8 cellular contexts compared by ENCODE assay signal in the genomic region with DNA sequence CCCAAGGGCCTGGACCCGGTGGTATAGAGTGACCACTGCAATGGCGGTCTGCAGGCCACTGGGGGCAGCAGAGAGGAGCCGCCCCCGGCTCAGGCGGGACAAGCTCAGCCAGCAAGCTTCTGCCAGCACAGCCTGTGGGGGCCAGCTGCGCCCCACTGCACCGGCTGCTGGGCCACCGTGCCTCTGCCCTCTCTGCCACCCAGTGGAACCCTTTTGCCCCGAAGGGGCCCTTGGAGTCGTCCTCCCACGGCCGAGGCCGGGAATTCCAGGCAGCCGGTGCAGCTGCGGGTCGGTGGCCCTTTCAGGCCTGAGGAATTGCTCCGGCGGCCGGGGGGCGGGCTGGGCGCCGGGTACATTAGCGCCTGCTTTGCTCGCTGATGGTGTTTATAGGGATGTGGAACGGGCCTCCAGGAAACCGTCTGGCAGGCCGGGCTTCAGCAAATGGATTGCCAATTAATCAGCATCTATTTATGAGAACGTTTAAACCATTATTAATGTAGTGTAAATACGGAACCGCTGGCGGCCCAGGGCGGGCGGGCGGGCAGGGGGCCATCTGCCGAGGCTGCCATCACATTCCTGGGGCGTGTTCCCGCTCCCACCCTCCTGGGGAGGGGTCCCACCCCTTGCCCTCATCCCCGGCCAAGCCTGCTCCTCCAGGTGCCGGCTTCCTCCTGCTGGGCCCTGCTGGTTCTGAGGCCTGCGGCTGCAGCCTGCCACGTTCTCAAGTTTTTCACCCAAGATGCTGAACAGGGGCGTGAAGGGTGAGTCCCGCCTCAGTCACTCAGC.
DNase-seq lines count a peak whose midpoint lies in the region; ATAC-seq and TF ChIP-seq lines count a peak whose summit lies in the region.

No MANE protein-coding gene starts in this region.

- peak overlapping the region; percentile 38 to 42 for H3K4me3 ChIP-seq in neuronal stem cell (ENCODE audit: low read length in 2 of 2)

- H3K79me1 ChIP-seq in neuronal stem cell (ENCODE audit: low read depth, low read length), result no peaks in the 10 kb centered on the region

- no peak overlapping the region for H2BK5ac ChIP-seq in neuronal stem cell (ENCODE audit: low read length)

- no peak overlapping the region for H4K91ac ChIP-seq in neuronal stem cell (ENCODE audit: low read depth, low read length, poor library complexity)

- DNase-seq in NOMO-1 (lab: John Stamatoyannopoulos, UW; ENCODE audit: unreplicated experiment in 2 of 2) (peak; percentile 4 to 5), NOMO-1 treated with dmso at 0.1 percent for 144 hours (lab: John Stamatoyannopoulos, UW; ENCODE audit: unreplicated experiment) (no peak), NCI-H146 (lab: John Stamatoyannopoulos, UW) (peak; percentile 69), activated T-cell treated with anti-CD3 and anti-CD28 coated beads for 48 hours (ENCODE audit: low read depth) (peak; percentile 42), foreskin keratinocyte (no peak), neuronal stem cell (ENCODE audit: low spot score) (peak; percentile 60)

- H2AK5ac ChIP-seq in neuronal stem cell (ENCODE audit: low read depth, low read length), result peak overlapping the region; percentile 22

- peak overlapping the region; percentile 58 for H2BK120ac ChIP-seq in neuronal stem cell (ENCODE audit: low read depth, low read length)

- H3K18ac ChIP-seq in neuronal stem cell (ENCODE audit: low read length), result peak overlapping the region; percentile 86

- peak overlapping the region; percentile 52 for H3K23ac ChIP-seq in neuronal stem cell (ENCODE audit: low read depth, low read length, poor library complexity)

- H3K4me2 ChIP-seq in neuronal stem cell (ENCODE audit: insufficient read depth, low read length, poor library complexity, severe bottlenecking), result peak overlapping the region; percentile 30

- ATAC-seq in foreskin keratinocyte (peak; percentile 81), GM21423 (IDR thresholded peaks at IDR 0.05; ENCODE audit: unreplicated experiment) (no peak), GM21576 (IDR thresholded peaks at IDR 0.05; ENCODE audit: unreplicated experiment) (no peak)

- no peak overlapping the region for H2BK12ac ChIP-seq in neuronal stem cell (ENCODE audit: low read length)

- H3K27me3 ChIP-seq in foreskin keratinocyte, result peaks cover 19% of the 10 kb centered on the region
- H3K27me3 ChIP-seq in neuronal stem cell (ENCODE audit: control insufficient read depth in 3 of 3, insufficient read depth in 3 of 3, low read depth in 1 of 3, low read length in 3 of 3), result peaks cover 0 to 16% (median 0%) of the 10 kb centered on the region in 3 experiments

- peak overlapping the region; percentile 39 for H3K9ac ChIP-seq in neuronal stem cell (ENCODE audit: low read depth, low read length, poor library complexity)

- H3K14ac ChIP-seq in neuronal stem cell (ENCODE audit: low read length), result no peak overlapping the region

- WGBS in neuronal stem cell (ENCODE audit: extremely low coverage in 2 of 2, insufficient read length in 2 of 2, insufficient replicate concordance in 1 of 2), 2 donors, result no CpG with 5 or more reads among the region's 43 CpGs

- H3K36me3 ChIP-seq in neuronal stem cell (replicated peaks in 1 of 2; ENCODE audit: control insufficient read depth in 2 of 2, insufficient read depth in 2 of 2, low read length in 2 of 2), result no peaks in the 10 kb centered on the region

- peak; percentile 65 for TF ChIP-seq CTCF in foreskin keratinocyte (conservative IDR thresholded peaks at IDR 0.05)

- H3K4me1 ChIP-seq in foreskin keratinocyte, result no peaks in the 10 kb centered on the region
- H3K4me1 ChIP-seq in neuronal stem cell (ENCODE audit: control insufficient read depth in 2 of 2, insufficient read depth in 1 of 2, low read depth in 1 of 2, low read length in 2 of 2), result peaks cover 0 to 9% of the 10 kb centered on the region in 2 donors

- no peak overlapping the region for H3K4ac ChIP-seq in neuronal stem cell (ENCODE audit: low read length)

- H3K27ac ChIP-seq in foreskin keratinocyte, result no peak overlapping the region
- H3K27ac ChIP-seq in neuronal stem cell (replicated peaks; ENCODE audit: low read length), result no peak overlapping the region

- H2AFZ ChIP-seq in neuronal stem cell (ENCODE audit: low read length), result peak overlapping the region; percentile 100

- H2BK15ac ChIP-seq in neuronal stem cell (ENCODE audit: low read length), result peak overlapping the region; percentile 65

- H4K8ac ChIP-seq in neuronal stem cell (ENCODE audit: low read depth, low read length), result no peak overlapping the region

- H3K9me3 ChIP-seq in neuronal stem cell (replicated peaks in 1 of 2; ENCODE audit: control insufficient read depth in 2 of 2, insufficient read depth in 1 of 2, low read depth in 1 of 2, low read length in 2 of 2), result peaks cover 0 to 8% of the 10 kb centered on the region in 2 donors

Comparison
In these comparisons a context has a peak if more than half of its experiments do, and no peak if none do; other contexts are left out.
1. DNase-seq: peak in NOMO-1 (2 of 2), NCI-H146 (single experiment), activated T-cell treated with anti-CD3 and anti-CD28 coated beads for 48 hours (single experiment) and neuronal stem cell (single experiment); none in NOMO-1 treated with dmso at 0.1 percent for 144 hours (single experiment) and foreskin keratinocyte (0 of 2).